In the genomic region with DNA sequence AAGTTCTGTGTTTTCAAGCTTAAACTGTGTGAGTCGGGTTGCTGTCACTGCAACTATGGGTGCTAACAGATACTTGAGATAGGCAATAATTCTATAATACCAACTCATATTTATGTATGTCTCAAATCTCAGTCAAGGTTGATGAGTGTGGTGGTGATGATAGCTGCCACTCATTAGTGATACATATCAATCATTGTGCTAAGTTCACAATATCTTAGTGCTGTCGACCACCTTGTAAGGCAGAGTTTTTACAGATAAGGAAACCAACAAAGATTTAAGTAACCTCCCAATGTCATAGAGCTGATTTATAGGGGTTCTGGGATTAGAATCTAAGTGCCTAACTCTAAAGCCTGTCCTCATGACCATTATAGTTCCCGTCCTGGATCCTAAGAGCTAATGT, we compare ENCODE assay signal across 14 cellular contexts.
A peak's percentile ranks its signal among the peaks of the same experiment; 100 is the strongest.
DNase-seq lines count a peak whose midpoint lies in the region; ATAC-seq and TF ChIP-seq lines count a peak whose summit lies in the region.
"Had no signal": no experiment of that assay in that cellular context is flagged by ENCODE, and none has a peak within 500 bp of the region (broad histone marks: within the 10 kb centered on the region; RNA-seq: fewer than 3 reads in every experiment).

No MANE protein-coding gene starts in this region.

- peaks cover 54% of the 10 kb centered on the region for H3K4me1 Mint-ChIP-seq in activated naive CD4-positive, alpha-beta T cell treated with anti-CD3 and anti-CD28 coated beads, Interleukin-2, amount 50 U/mL, for 24 hours
- H3K4me1 Mint-ChIP-seq in CD8-positive, alpha-beta memory T cell = peaks cover 33 to 50% (median 44%) of the 10 kb centered on the region in 3 donors
- H3K4me1 Mint-ChIP-seq in activated T-helper 17 cell treated with anti-CD3 and anti-CD28 coated beads, Interleukin-2, amount 50 U/mL, for 72 hours = peaks cover 31% of the 10 kb centered on the region
- peaks cover 24 to 64% (median 39%) of the 10 kb centered on the region in 4 donors for H3K4me1 Mint-ChIP-seq in naive thymus-derived CD8-positive, alpha-beta T cell
- H3K4me1 Mint-ChIP-seq: CD14-positive monocyte had no signal

- H3K36me3 Mint-ChIP-seq in activated naive CD4-positive, alpha-beta T cell treated with anti-CD3 and anti-CD28 coated beads, Interleukin-2, amount 50 U/mL, for 24 hours = no peaks in the 10 kb centered on the region
- H3K36me3 Mint-ChIP-seq in activated naive CD4-positive, alpha-beta T cell treated with anti-CD3 and anti-CD28 coated beads, Interleukin-2, amount 50 U/mL, for 72 hours = peaks cover 0 to 5% of the 10 kb centered on the region in 2 donors
- no peaks in the 10 kb centered on the region for H3K36me3 Mint-ChIP-seq in CD8-positive, alpha-beta memory T cell
- no peaks in the 10 kb centered on the region for H3K36me3 Mint-ChIP-seq in activated T-helper 17 cell treated with anti-CD3 and anti-CD28 coated beads, Interleukin-2, amount 50 U/mL, for 72 hours (ENCODE audit: low read depth)
- no peaks in the 10 kb centered on the region for H3K36me3 Mint-ChIP-seq in naive thymus-derived CD8-positive, alpha-beta T cell
- H3K36me3 Mint-ChIP-seq: CD14-positive monocyte had no signal

- in situ Hi-C loops in mammary epithelial cell (cut with MboI; ENCODE audit: low sequenced_read_pairs in 2 of 2) = no loop called here

- H3K27me3 ChIP-seq in CD8-positive, alpha-beta memory T cell (ENCODE audit: insufficient read depth, low read length, poor library complexity, severe bottlenecking) = no peaks in the 10 kb centered on the region
- H3K27me3 ChIP-seq in breast epithelium = no peaks in the 10 kb centered on the region
- no peaks in the 10 kb centered on the region for H3K27me3 ChIP-seq in mammary epithelial cell (ENCODE audit: insufficient read depth, low read length)

- H3K27ac ChIP-seq in CD8-positive, alpha-beta memory T cell (ENCODE audit: low read depth, low read length) = no peak overlapping the region
- H3K27ac ChIP-seq in breast epithelium (no peak overlapping the region), mammary epithelial cell (ENCODE audit: insufficient read depth, low read depth, low read length) (no peak overlapping the region)
- H3K27ac ChIP-seq: 22Rv1, GM23248 had no signal

- no peaks in the 10 kb centered on the region for H3K79me2 ChIP-seq in mammary epithelial cell (ENCODE audit: insufficient read depth, low read length)

- no TSS peak for BruUV-seq in mammary epithelial cell (replicated peaks; lab: Mats Ljungman, UMichigan)

- peaks cover 25% of the 10 kb centered on the region for H3K4me1 ChIP-seq in CD8-positive, alpha-beta memory T cell (ENCODE audit: insufficient read depth, low read length)
- H3K4me1 ChIP-seq in breast epithelium = no peaks in the 10 kb centered on the region
- H3K4me1 ChIP-seq in mammary epithelial cell (ENCODE audit: insufficient read depth, low read length) = no peaks in the 10 kb centered on the region
- H3K4me1 ChIP-seq: Caco-2 had no signal

- no peak overlapping the region for H2AFZ ChIP-seq in mammary epithelial cell (ENCODE audit: low read depth, low read length)
- H2AFZ ChIP-seq: GM23248 had no signal

- H3K27ac Mint-ChIP-seq in activated naive CD4-positive, alpha-beta T cell treated with anti-CD3 and anti-CD28 coated beads, Interleukin-2, amount 50 U/mL, for 24 hours = peak overlapping the region; percentile 38
- H3K27ac Mint-ChIP-seq in activated naive CD4-positive, alpha-beta T cell treated with anti-CD3 and anti-CD28 coated beads, Interleukin-2, amount 50 U/mL, for 72 hours = no peak overlapping the region
- H3K27ac Mint-ChIP-seq in CD8-positive, alpha-beta memory T cell = peak overlapping the region in 7 of 8 donors; percentile 43 to 91 (median 76)
- H3K27ac Mint-ChIP-seq in activated T-helper 17 cell treated with anti-CD3 and anti-CD28 coated beads, Interleukin-2, amount 50 U/mL, for 72 hours = peak overlapping the region; percentile 0
- H3K27ac Mint-ChIP-seq in naive thymus-derived CD8-positive, alpha-beta T cell = peak overlapping the region; percentile 0 to 94 (median 68)
- H3K27ac Mint-ChIP-seq: CD14-positive monocyte had no signal

- POLR2A ChIA-PET in CD8-positive, alpha-beta memory T cell (lab: Charles Lee) = no interaction called here
- POLR2A ChIA-PET in naive thymus-derived CD8-positive, alpha-beta T cell (lab: Charles Lee) = interaction anchor here (0.6 kb wide), 1 partner anchor 31 kb away, joined by 3 read pairs; no protein-coding TSS in a partner anchor

- CTCF ChIA-PET in CD8-positive, alpha-beta memory T cell (lab: Charles Lee) = no interaction called here
- CTCF ChIA-PET in mammary epithelial cell (lab: Charles Lee; ENCODE audit: low non-redundant PET) = no interaction called here

- no peak overlapping the region for H3K4me3 Mint-ChIP-seq in activated naive CD4-positive, alpha-beta T cell treated with anti-CD3 and anti-CD28 coated beads, Interleukin-2, amount 50 U/mL, for 24 hours
- no peak overlapping the region for H3K4me3 Mint-ChIP-seq in CD8-positive, alpha-beta memory T cell
- H3K4me3 Mint-ChIP-seq in activated T-helper 17 cell treated with anti-CD3 and anti-CD28 coated beads, Interleukin-2, amount 50 U/mL, for 72 hours = no peak overlapping the region
- H3K4me3 Mint-ChIP-seq in naive thymus-derived CD8-positive, alpha-beta T cell = no peak overlapping the region
- H3K4me3 Mint-ChIP-seq: CD14-positive monocyte had no signal

- no peak overlapping the region for H3K4me2 ChIP-seq in mammary epithelial cell (ENCODE audit: insufficient read depth, low read depth, low read length)

- H3K4me3 ChIP-seq in CD8-positive, alpha-beta memory T cell (ENCODE audit: low read length) = no peak overlapping the region
- H3K4me3 ChIP-seq in breast epithelium (no peak overlapping the region), mammary epithelial cell (replicated peaks in 1 of 3; ENCODE audit: insufficient read depth in 1 of 3, low read depth in 2 of 3, low read length in 3 of 3) (no peak overlapping the region)
- H3K4me3 ChIP-seq: GM23248 had no signal

- H3K27me3 Mint-ChIP-seq in activated naive CD4-positive, alpha-beta T cell treated with anti-CD3 and anti-CD28 coated beads, Interleukin-2, amount 50 U/mL, for 24 hours = no peaks in the 10 kb centered on the region
- H3K27me3 Mint-ChIP-seq in CD8-positive, alpha-beta memory T cell = peaks cover 0 to 3% of the 10 kb centered on the region in 2 donors
- no peaks in the 10 kb centered on the region for H3K27me3 Mint-ChIP-seq in activated T-helper 17 cell treated with anti-CD3 and anti-CD28 coated beads, Interleukin-2, amount 50 U/mL, for 72 hours
- no peaks in the 10 kb centered on the region for H3K27me3 Mint-ChIP-seq in naive thymus-derived CD8-positive, alpha-beta T cell

- no peaks in the 10 kb centered on the region for H3K9me3 Mint-ChIP-seq in activated naive CD4-positive, alpha-beta T cell treated with anti-CD3 and anti-CD28 coated beads, Interleukin-2, amount 50 U/mL, for 24 hours
- peaks cover 0 to 7% of the 10 kb centered on the region in 2 donors for H3K9me3 Mint-ChIP-seq in activated naive CD4-positive, alpha-beta T cell treated with anti-CD3 and anti-CD28 coated beads, Interleukin-2, amount 50 U/mL, for 72 hours
- no peaks in the 10 kb centered on the region for H3K9me3 Mint-ChIP-seq in CD8-positive, alpha-beta memory T cell
- no peaks in the 10 kb centered on the region for H3K9me3 Mint-ChIP-seq in activated T-helper 17 cell treated with anti-CD3 and anti-CD28 coated beads, Interleukin-2, amount 50 U/mL, for 72 hours
- no peaks in the 10 kb centered on the region for H3K9me3 Mint-ChIP-seq in naive thymus-derived CD8-positive, alpha-beta T cell

- no peaks in the 10 kb centered on the region for H3K36me3 ChIP-seq in CD8-positive, alpha-beta memory T cell (ENCODE audit: insufficient read depth, low read length)
- H3K36me3 ChIP-seq in breast epithelium = no peaks in the 10 kb centered on the region
- no peaks in the 10 kb centered on the region for H3K36me3 ChIP-seq in mammary epithelial cell (ENCODE audit: insufficient read depth, low read length)

- no peak for DNase-seq in activated naive CD4-positive, alpha-beta T cell treated with anti-CD3 and anti-CD28 coated beads, Interleukin-2, amount 50 U/mL, for 72 hours (ENCODE audit: low spot score in 2 of 2)
- no peak for DNase-seq in CD8-positive, alpha-beta memory T cell
- DNase-seq in naive thymus-derived CD8-positive, alpha-beta T cell = no peak
- DNase-seq in breast epithelium (ENCODE audit: low spot score in 2 of 2) = no peak
- no peak for DNase-seq in mammary epithelial cell
- DNase-seq: Caco-2, GM23248, IMR-90 had no signal

- ATAC-seq in activated naive CD4-positive, alpha-beta T cell treated with anti-CD3 and anti-CD28 coated beads, Interleukin-2, amount 50 U/mL, for 72 hours = no peak
- no peak for ATAC-seq in activated T-helper 17 cell treated with anti-CD3 and anti-CD28 coated beads, Interleukin-2, amount 50 U/mL, for 72 hours (replicated peaks)
- no peak for ATAC-seq in naive thymus-derived CD8-positive, alpha-beta T cell
- no peak for ATAC-seq in GM18870 (IDR thresholded peaks at IDR 0.05; ENCODE audit: unreplicated experiment)
- ATAC-seq: HCT116 had no signal

- intact Hi-C loops in breast epithelium (cut with DNase I; ENCODE audit: low total_unique reads) (no loop called here), mammary epithelial cell (cut with micrococcal nuclease) (no loop called here)

- H3K9me3 ChIP-seq in CD8-positive, alpha-beta memory T cell (ENCODE audit: low read length) = no peaks in the 10 kb centered on the region
- H3K9me3 ChIP-seq in breast epithelium (no peaks in the 10 kb centered on the region), mammary epithelial cell (replicated peaks; ENCODE audit: insufficient read depth, low read length) (no peaks in the 10 kb centered on the region)
- H3K9me3 ChIP-seq: Caco-2 had no signal

- TF ChIP-seq POLR2A in breast epithelium (IDR thresholded peaks at IDR 0.05) = no peak

- dilution Hi-C loops in mammary epithelial cell (cut with HindIII; ENCODE audit: low sequenced_read_pairs) = no loop called here

- whole genome bisulfite sequencing in mammary epithelial cell (ENCODE audit: low coverage, missing lambda C conversion rate) = 36% methylated on average over 3 of the region's 3 CpGs

- TF ChIP-seq CTCF in breast epithelium (IDR thresholded peaks at IDR 0.05) (no peak), mammary epithelial cell (conservative IDR thresholded peaks at IDR 0.05 in 1 of 2, IDR thresholded peaks at IDR 0.05 in 1 of 2; ENCODE audit: extremely low read depth in 1 of 2, insufficient read depth in 1 of 2, low read depth in 1 of 2, low read length in 2 of 2) (no peak)

- no peak overlapping the region for H3K9ac ChIP-seq in mammary epithelial cell (ENCODE audit: insufficient read depth, low read length)
- H3K9ac ChIP-seq: GM23248 had no signal

- no peaks in the 10 kb centered on the region for H4K20me1 ChIP-seq in mammary epithelial cell (ENCODE audit: insufficient read depth, low read length)

Comparison
In these comparisons a context has a peak if more than half of its experiments do, and no peak if none do; other contexts are left out.
1. H3K27ac Mint-ChIP-seq: peak in activated naive CD4-positive, alpha-beta T cell treated with anti-CD3 and anti-CD28 coated beads, Interleukin-2, amount 50 U/mL, for 24 hours (single experiment), CD8-positive, alpha-beta memory T cell (7 of 8), activated T-helper 17 cell treated with anti-CD3 and anti-CD28 coated beads, Interleukin-2, amount 50 U/mL, for 72 hours (single experiment) and naive thymus-derived CD8-positive, alpha-beta T cell (10 of 10); none in activated naive CD4-positive, alpha-beta T cell treated with anti-CD3 and anti-CD28 coated beads, Interleukin-2, amount 50 U/mL, for 72 hours (0 of 2).